8 cellular contexts compared by ENCODE assay signal in the genomic region with DNA sequence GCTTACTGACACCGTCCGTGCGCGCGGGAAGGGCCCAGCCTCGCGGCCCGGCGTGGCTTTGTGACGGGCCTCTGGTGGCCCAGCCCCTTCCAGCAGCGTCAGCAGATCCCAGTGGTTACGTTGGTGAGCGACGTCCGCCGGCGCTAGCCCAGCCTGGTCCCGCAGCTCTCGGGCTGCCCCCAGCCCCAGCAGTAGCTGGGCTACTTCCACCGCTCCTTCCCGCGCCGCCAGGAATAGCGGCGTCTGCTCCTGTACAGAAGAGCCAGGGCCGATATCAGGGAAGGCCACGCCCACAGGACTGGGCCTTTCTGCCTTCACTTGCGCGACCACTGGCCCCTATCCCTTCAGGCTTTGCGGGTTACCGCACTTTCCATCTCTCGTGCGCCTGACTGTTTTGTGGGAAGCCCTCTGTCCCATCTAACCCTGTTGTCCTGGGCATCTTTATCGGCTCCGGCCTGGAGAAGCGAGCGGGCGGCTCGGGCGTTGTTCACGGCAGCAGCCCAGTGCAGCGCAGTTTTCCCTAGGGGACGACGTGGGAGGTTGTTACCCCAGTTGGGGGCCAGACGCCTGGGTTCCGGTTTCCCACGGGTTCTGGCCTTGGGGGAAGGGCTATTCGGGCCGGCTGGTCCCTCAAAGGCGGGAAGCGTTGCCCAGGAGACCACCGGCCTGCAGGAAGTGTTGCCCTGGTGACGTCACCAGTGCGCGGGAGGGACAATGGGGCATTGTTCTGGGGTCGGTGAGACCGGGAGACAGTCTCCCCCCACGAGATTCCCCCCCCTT. TPM values are rescaled to one million over a fixed set of nuclear protein-coding genes. Genes with fewer than 3 reads are reported as not detected.
DNase-seq lines count a peak whose midpoint lies in the region; ATAC-seq, FAIRE-seq and TF ChIP-seq lines count a peak whose summit lies in the region.

No MANE protein-coding gene starts in this region.

- H2AK9ac ChIP-seq in IMR-90 (replicated peaks; ENCODE audit: low read depth, low read length, poor library complexity) = peak overlapping the region; percentile 85

- H3K4me2 ChIP-seq in IMR-90 (ENCODE audit: low read depth, low read length) (peak overlapping the region; percentile 86), neuronal stem cell (ENCODE audit: insufficient read depth, low read length, poor library complexity, severe bottlenecking) (peak overlapping the region; percentile 89)

- H3K36me3 Mint-ChIP-seq in type B pancreatic cell = no peaks in the 10 kb centered on the region

- CTCF ChIA-PET in IMR-90 (lab: Yijun Ruan, JAX) = interaction anchor here (0.8 to 1.1 kb wide), 3 partner anchors 45 to 673 kb away, joined by 4 to 6 read pairs (median 4); no protein-coding TSS in a partner anchor

- dilution Hi-C loops in IMR-90 (cut with HindIII; ENCODE audit: low sequenced_read_pairs, unreplicated experiment) = no loop called here

- POLR2A ChIA-PET in IMR-90 (lab: Charles Lee; ENCODE audit: unreplicated experiment) = interaction anchor here (0.8 to 1.2 kb wide), 4 partner anchors 9 to 776 kb away, joined by 4 to 7 read pairs (median 4); no protein-coding TSS in a partner anchor

- H4K91ac ChIP-seq in IMR-90 (ENCODE audit: insufficient read depth, low read depth, low read length) (peak overlapping the region; percentile 94), neuronal stem cell (ENCODE audit: low read depth, low read length, poor library complexity) (peak overlapping the region; percentile 99)

- peaks cover 33% of the 10 kb centered on the region for H3K4me1 Mint-ChIP-seq in type B pancreatic cell (ENCODE audit: unreplicated experiment)

- no peaks in the 10 kb centered on the region for H3K36me3 ChIP-seq in IMR-90 (ENCODE audit: control insufficient read depth, insufficient read depth, low read length)
- no peaks in the 10 kb centered on the region for H3K36me3 ChIP-seq in neuronal stem cell (replicated peaks in 1 of 2; ENCODE audit: control insufficient read depth in 2 of 2, insufficient read depth in 2 of 2, low read length in 2 of 2)

- H3K4me3 ChIP-seq in IMR-90 (ENCODE audit: insufficient read depth, low read depth, low read length) = peak overlapping the region; percentile 67
- H3K4me3 ChIP-seq in neuronal stem cell (ENCODE audit: low read length in 2 of 2) = peak overlapping the region; percentile 61 to 92

- H2BK15ac ChIP-seq in IMR-90 (ENCODE audit: low read depth, low read length) = peak overlapping the region; percentile 50; the same call in 1 of the 3 replicates
- peak overlapping the region; percentile 100 for H2BK15ac ChIP-seq in neuronal stem cell (ENCODE audit: low read length)

- H2BK20ac ChIP-seq in IMR-90 (ENCODE audit: low read depth, low read length) = no peak overlapping the region; the same call in 1 of the 2 replicates

- no peaks in the 10 kb centered on the region for H4K20me1 ChIP-seq in IMR-90 (ENCODE audit: insufficient read depth, low read length)

- H3K27ac ChIP-seq in IMR-90 (ENCODE audit: insufficient read depth, low read length) (peak overlapping the region; percentile 94), neuronal stem cell (replicated peaks; ENCODE audit: low read length) (peak overlapping the region; percentile 100)

- no peak for TF ChIP-seq RAD21 in IMR-90 (IDR thresholded peaks at IDR 0.05; ENCODE audit: low read length)

- FAIRE-seq in RCC 7860 (lab: Jason Lieb, UNC) = no peak

- in situ Hi-C loops in IMR-90 (cut with MboI; ENCODE audit: low sequenced_read_pairs) = loop anchor here (25.0 kb wide), 1 partner anchor 766 kb away; a partner anchor contains a TSS

- BruUV-seq in IMR-90 (replicated peaks; lab: Mats Ljungman, UMichigan) = no TSS peak

- H2BK12ac ChIP-seq in neuronal stem cell (ENCODE audit: low read length) = peak overlapping the region; percentile 98

- peak overlapping the region; percentile 89 for H3K56ac ChIP-seq in IMR-90 (ENCODE audit: extremely low read depth, insufficient read depth, low read length)

- 0% methylated on average over 30 of the region's 58 CpGs; no CpG with 5 or more reads in 1 of the 2 experiments for WGBS in IMR-90 (ENCODE audit: extremely low coverage in 2 of 2, insufficient read length in 1 of 2), 2 experiments
- no CpG with 5 or more reads among the region's 58 CpGs for WGBS in neuronal stem cell (ENCODE audit: extremely low coverage in 2 of 2, insufficient read length in 2 of 2, insufficient replicate concordance in 1 of 2), 2 donors

- peak overlapping the region; percentile 95 for H3K14ac ChIP-seq in IMR-90 (replicated peaks; ENCODE audit: low read depth, low read length)
- no peak overlapping the region for H3K14ac ChIP-seq in neuronal stem cell (ENCODE audit: low read length)

- H3K27me3 ChIP-seq in IMR-90 (ENCODE audit: control insufficient read depth, insufficient read depth, low read length) = peaks cover 3% of the 10 kb centered on the region; the same call in 1 of the 2 replicates
- H3K27me3 ChIP-seq in neuronal stem cell (ENCODE audit: control insufficient read depth in 3 of 3, insufficient read depth in 3 of 3, low read depth in 1 of 3, low read length in 3 of 3) = no peaks in the 10 kb centered on the region

- intact Hi-C loops in IMR-90 (cut with micrococcal nuclease) = loop anchor here (1.0 to 2.0 kb wide), 4 partner anchors 42 to 77 kb away; a partner anchor contains a TSS

- H3K9me3 ChIP-seq in IMR-90 (ENCODE audit: control insufficient read depth, insufficient read depth, low read length) (no peaks in the 10 kb centered on the region), neuronal stem cell (replicated peaks in 1 of 2; ENCODE audit: control insufficient read depth in 2 of 2, insufficient read depth in 1 of 2, low read depth in 1 of 2, low read length in 2 of 2) (no peaks in the 10 kb centered on the region)

- peak overlapping the region; percentile 96 for H2AK5ac ChIP-seq in IMR-90 (ENCODE audit: low read depth, low read length)
- H2AK5ac ChIP-seq in neuronal stem cell (ENCODE audit: low read depth, low read length) = peak overlapping the region; percentile 100

- peak overlapping the region; percentile 91 for H2BK5ac ChIP-seq in IMR-90 (ENCODE audit: low read depth, low read length, poor library complexity, severe bottlenecking)
- peak overlapping the region; percentile 100 for H2BK5ac ChIP-seq in neuronal stem cell (ENCODE audit: low read length)

- H3K23ac ChIP-seq in IMR-90 (ENCODE audit: low read depth, low read length) (peak overlapping the region; percentile 63), neuronal stem cell (ENCODE audit: low read depth, low read length, poor library complexity) (peak overlapping the region; percentile 100)

- no peaks in the 10 kb centered on the region for H3K9me3 Mint-ChIP-seq in type B pancreatic cell

- peak overlapping the region; percentile 77 for H4K5ac ChIP-seq in IMR-90 (ENCODE audit: low read depth, low read length)

- H3K9ac ChIP-seq in IMR-90 (ENCODE audit: low read depth, low read length) (peak overlapping the region; percentile 91), neuronal stem cell (ENCODE audit: low read depth, low read length, poor library complexity) (peak overlapping the region; percentile 100)

- no peak for TF ChIP-seq CTCF in IMR-90 (conservative IDR thresholded peaks at IDR 0.05; ENCODE audit: low read depth, low read length)
- no peak for TF ChIP-seq CTCF in type B pancreatic cell (conservative IDR thresholded peaks at IDR 0.05)

- peak overlapping the region; percentile 70 for H3K18ac ChIP-seq in IMR-90 (ENCODE audit: low read depth, low read length)
- peak overlapping the region; percentile 100 for H3K18ac ChIP-seq in neuronal stem cell (ENCODE audit: low read length)

- peak; percentile 84 for DNase-seq in EH (ENCODE audit: low read depth)
- DNase-seq in IMR-90 = peak; percentile 88
- DNase-seq in RCC 7860 (ENCODE audit: low spot score) = peak; percentile 52
- DNase-seq in activated naive CD4-positive, alpha-beta T cell treated with anti-CD3 and anti-CD28 coated beads, Interleukin-2, amount 50 U/mL, for 16 hours = peak; percentile 51
- peak; percentile 97 for DNase-seq in globus pallidus (ENCODE audit: low spot score)
- DNase-seq in neuronal stem cell (ENCODE audit: low spot score) = peak; percentile 84
- peak; percentile 88 for DNase-seq in type B pancreatic cell (ENCODE audit: extremely low spot score, unreplicated experiment)

- H3K4me3 Mint-ChIP-seq in type B pancreatic cell = peak overlapping the region; percentile 96

- peak; percentile 95 for TF ChIP-seq POLR2A in IMR-90 (IDR thresholded peaks at IDR 0.05; ENCODE audit: low read depth, low read length)

- peaks cover 10% of the 10 kb centered on the region for H3K4me1 ChIP-seq in IMR-90 (ENCODE audit: control insufficient read depth, insufficient read depth, low read length)
- peaks cover 28 to 30% of the 10 kb centered on the region in 2 donors for H3K4me1 ChIP-seq in neuronal stem cell (ENCODE audit: control insufficient read depth in 2 of 2, insufficient read depth in 1 of 2, low read depth in 1 of 2, low read length in 2 of 2)

- ATAC-seq in GM21528 (IDR thresholded peaks at IDR 0.05; ENCODE audit: low FRiP score, unreplicated experiment) (peak; percentile 77), IMR-90 (ENCODE audit: low read depth) (peak; percentile 1)

- peaks cover 25% of the 10 kb centered on the region for H3K9me1 ChIP-seq in IMR-90 (ENCODE audit: insufficient read depth, low read length)

- H4K8ac ChIP-seq in IMR-90 (ENCODE audit: low read depth in 2 of 2, low read length in 2 of 2) (peak overlapping the region; percentile 98 to 99), neuronal stem cell (ENCODE audit: low read depth, low read length) (peak overlapping the region; percentile 97)

- no peaks in the 10 kb centered on the region for H3K27me3 Mint-ChIP-seq in type B pancreatic cell

- H2AFZ ChIP-seq in IMR-90 (replicated peaks; ENCODE audit: low read length, poor library complexity) = peak overlapping the region; percentile 98
- H2AFZ ChIP-seq in neuronal stem cell (ENCODE audit: low read length) = peak overlapping the region; percentile 79

- H3K79me1 ChIP-seq in IMR-90 (ENCODE audit: low read depth in 1 of 2, low read length in 2 of 2) (peaks cover 14 to 38% of the 10 kb centered on the region in 2 experiments), neuronal stem cell (ENCODE audit: low read depth, low read length) (no peaks in the 10 kb centered on the region)

- peak overlapping the region; percentile 96 for H3K4ac ChIP-seq in IMR-90 (ENCODE audit: low read depth, low read length)
- H3K4ac ChIP-seq in neuronal stem cell (ENCODE audit: low read length) = peak overlapping the region; percentile 100

- H3K27ac Mint-ChIP-seq in type B pancreatic cell = peak overlapping the region; percentile 100

- peak overlapping the region; percentile 61 for H2BK120ac ChIP-seq in IMR-90 (ENCODE audit: low read depth, low read length)
- peak overlapping the region; percentile 93 for H2BK120ac ChIP-seq in neuronal stem cell (ENCODE audit: low read depth, low read length)

RNA-seq across cellular contexts. Expression of a gene that starts 3.6 kb away (rescaled TPM):
- total RNA-seq in IMR-90 (2012; rRNA removed) = 3.0 and 3.9 TPM in 2 replicates
- 9.8 and 12.2 TPM in 2 replicates for polyA plus RNA-seq in IMR-90 (2012; rRNA removed)
- 6.9 and 7.5 TPM in 2 replicates for polyA plus RNA-seq in IMR-90 (2012; cell fraction: cytosol; rRNA removed)
- polyA plus RNA-seq in IMR-90 (2012; cell fraction: nucleus; rRNA removed; ENCODE audit: low replicate concordance) = 6.9 and 8.2 TPM in 2 replicates
- polyA plus RNA-seq in neuronal stem cell (2013, experiment 1 of 2) = 4.2 TPM
- polyA plus RNA-seq in neuronal stem cell (2013, experiment 2 of 2) = 4.2 TPM
- total RNA-seq in type B pancreatic cell (ENCODE audit: low replicate concordance) = 0.48 and 3.3 TPM in 2 replicates

RNA-seq across cellular contexts. Expression of a gene that starts 6.1 kb away (rescaled TPM):
- total RNA-seq in IMR-90 (2012; rRNA removed) (13.9 and 17.7 TPM in 2 replicates), type B pancreatic cell (ENCODE audit: low replicate concordance) (137 and 166 TPM in 2 replicates)
- 56.8 and 58.0 TPM in 2 replicates for polyA plus RNA-seq in IMR-90 (2012; rRNA removed)
- 28.8 and 42.1 TPM in 2 replicates for polyA plus RNA-seq in IMR-90 (2012; cell fraction: cytosol; rRNA removed)
- 262 and 270 TPM in 2 replicates for polyA plus RNA-seq in IMR-90 (2012; cell fraction: nucleus; rRNA removed; ENCODE audit: low replicate concordance)
- polyA plus RNA-seq in neuronal stem cell (2013, experiment 1 of 2) = 154 TPM
- 155 TPM for polyA plus RNA-seq in neuronal stem cell (2013, experiment 2 of 2)

RNA-seq across cellular contexts. Expression of a gene that starts 12.0 kb away (rescaled TPM):
- total RNA-seq in IMR-90 (2012; rRNA removed) (0.18 and 0.28 TPM in 2 replicates), type B pancreatic cell (ENCODE audit: low replicate concordance) (11.1 and 16.9 TPM in 2 replicates)
- polyA plus RNA-seq in IMR-90 (2012; rRNA removed) = 4.2 and 4.9 TPM in 2 replicates
- polyA plus RNA-seq in IMR-90 (2012; cell fraction: cytosol; rRNA removed) = 1.1 and 2.2 TPM in 2 replicates
- polyA plus RNA-seq in IMR-90 (2012; cell fraction: nucleus; rRNA removed; ENCODE audit: low replicate concordance) = 30.4 and 52.1 TPM in 2 replicates
- polyA plus RNA-seq in neuronal stem cell (2013, experiment 1 of 2) = 19.9 TPM
- polyA plus RNA-seq in neuronal stem cell (2013, experiment 2 of 2) = 18.7 TPM

RNA-seq across cellular contexts. Expression of a gene that starts 17.9 kb away (rescaled TPM):
- 18.8 and 28.1 TPM in 2 replicates for total RNA-seq in IMR-90 (2012; rRNA removed)
- 34.1 and 41.4 TPM in 2 replicates for polyA plus RNA-seq in IMR-90 (2012; rRNA removed)
- 33.4 and 41.0 TPM in 2 replicates for polyA plus RNA-seq in IMR-90 (2012; cell fraction: cytosol; rRNA removed)
- 16.1 and 29.7 TPM in 2 replicates for polyA plus RNA-seq in IMR-90 (2012; cell fraction: nucleus; rRNA removed; ENCODE audit: low replicate concordance)
- 152 TPM for polyA plus RNA-seq in neuronal stem cell (2013, experiment 1 of 2)
- 145 TPM for polyA plus RNA-seq in neuronal stem cell (2013, experiment 2 of 2)
- total RNA-seq in type B pancreatic cell (ENCODE audit: low replicate concordance) = 49.4 and 69.2 TPM in 2 replicates

RNA-seq across cellular contexts. Expression of a gene that starts 20.2 kb away (rescaled TPM):
- total RNA-seq in IMR-90 (2012; rRNA removed) (27.2 TPM in 2 replicates), type B pancreatic cell (ENCODE audit: low replicate concordance) (64.1 and 76.3 TPM in 2 replicates)
- polyA plus RNA-seq in IMR-90 (2012; rRNA removed) = 116 and 126 TPM in 2 replicates
- polyA plus RNA-seq in IMR-90 (2012; cell fraction: cytosol; rRNA removed) = 104 and 146 TPM in 2 replicates
- 76.1 and 123 TPM in 2 replicates for polyA plus RNA-seq in IMR-90 (2012; cell fraction: nucleus; rRNA removed; ENCODE audit: low replicate concordance)
- polyA plus RNA-seq in neuronal stem cell (2013, experiment 1 of 2) = 110 TPM
- polyA plus RNA-seq in neuronal stem cell (2013, experiment 2 of 2) = 106 TPM

Comparison
In these comparisons a context has a peak if more than half of its experiments do, and no peak if none do; other contexts are left out.
1. Peak in every context shown above with its lines: DNase-seq, ATAC-seq, H3K4me3 ChIP-seq and H3K27ac ChIP-seq.